In the genomic region with DNA sequence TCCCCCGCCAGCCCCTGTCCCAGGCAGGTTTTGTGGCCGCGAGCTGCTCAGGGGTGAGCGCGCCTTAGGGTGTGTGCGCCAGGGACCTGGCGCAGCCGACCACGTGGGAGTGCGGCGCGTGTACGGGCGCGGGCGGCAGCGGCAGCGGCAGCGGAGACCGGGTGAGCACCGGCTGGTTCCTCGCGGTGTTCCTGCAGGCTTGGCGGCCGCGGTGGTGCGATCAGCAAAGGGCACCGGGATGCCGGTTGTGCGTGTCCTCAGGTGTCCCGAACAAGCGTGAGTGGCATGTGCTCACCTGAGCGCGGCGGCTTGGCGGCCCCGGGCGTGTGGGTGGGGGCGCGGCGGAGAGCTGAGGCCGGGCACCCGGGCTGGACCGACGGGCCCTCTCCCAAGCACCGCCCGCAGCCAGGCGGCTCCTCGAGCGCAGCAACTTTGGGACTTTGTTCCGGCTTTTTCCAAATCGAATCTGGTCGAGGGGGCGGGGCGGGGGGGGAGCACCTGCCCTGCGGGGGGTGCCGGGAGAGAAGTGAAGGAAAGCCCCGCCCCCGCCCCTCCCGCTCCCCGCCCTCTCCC, we compare ENCODE assay signal across 7 cellular contexts. TPM values are rescaled to one million over a fixed set of nuclear protein-coding genes. Genes with fewer than 3 reads are reported as not detected.
DNase-seq lines count a peak whose midpoint lies in the region; ATAC-seq and TF ChIP-seq lines count a peak whose summit lies in the region.
"Had no signal": no experiment of that assay in that cellular context is flagged by ENCODE, and none has a peak within 500 bp of the region (broad histone marks: within the 10 kb centered on the region; RNA-seq: fewer than 3 reads in every experiment).

No MANE protein-coding gene starts in this region.

- H3K27ac ChIP-seq in WERI-Rb-1, result peak overlapping the region; percentile 81
- peak overlapping the region in 2 of 12 donors; percentile 42 to 52 for H3K27ac ChIP-seq in heart left ventricle

- WGBS in heart left ventricle, 4 donors, result 2 to 6% (median 3%) methylated on average over 6 to 61 of the region's 61 CpGs

- peak overlapping the region; percentile 75 for H3K4me3 Mint-ChIP-seq in stimulated activated effector memory CD8-positive, alpha-beta T cell treated with anti-CD3 and anti-CD28 coated beads, Interleukin-12 subunit alpha, Interleukin-12 subunit beta, amount 100 ng/mL, for 72 hours

- no peak overlapping the region for H3K27ac Mint-ChIP-seq in stimulated activated effector memory CD8-positive, alpha-beta T cell treated with anti-CD3 and anti-CD28 coated beads, Interleukin-12 subunit alpha, Interleukin-12 subunit beta, amount 100 ng/mL, for 72 hours

- ATAC-seq in heart left ventricle, result peak in 2 of 4 donors; percentile 2 to 19
- ATAC-seq in stimulated activated effector memory CD8-positive, alpha-beta T cell treated with anti-CD3 and anti-CD28 coated beads, Interleukin-12 subunit alpha, Interleukin-12 subunit beta, amount 100 ng/mL, for 72 hours, result peak; percentile 47
- ATAC-seq in GM21528 (IDR thresholded peaks at IDR 0.05; ENCODE audit: low FRiP score, unreplicated experiment), result no peak

- H3K36me3 ChIP-seq in WERI-Rb-1, result peaks cover 8% of the 10 kb centered on the region
- H3K36me3 ChIP-seq in heart left ventricle, result no peaks in the 10 kb centered on the region

- H3K9me3 Mint-ChIP-seq in stimulated activated effector memory CD8-positive, alpha-beta T cell treated with anti-CD3 and anti-CD28 coated beads, Interleukin-12 subunit alpha, Interleukin-12 subunit beta, amount 100 ng/mL, for 72 hours, result no peaks in the 10 kb centered on the region

- no peak for TF ChIP-seq POLR2A in heart left ventricle (IDR thresholded peaks at IDR 0.05)

- H3K27me3 ChIP-seq in WERI-Rb-1 (ENCODE audit: insufficient read depth, low read depth, severe bottlenecking), result no peaks in the 10 kb centered on the region
- peaks cover 0 to 27% (median 0%) of the 10 kb centered on the region in 9 donors for H3K27me3 ChIP-seq in heart left ventricle

- intact Hi-C loops in heart left ventricle (cut with DNase I), result no loop called here

- H3K9me3 ChIP-seq in WERI-Rb-1 (ENCODE audit: severe bottlenecking) (no peaks in the 10 kb centered on the region), heart left ventricle (no peaks in the 10 kb centered on the region)

- H3K36me3 Mint-ChIP-seq in stimulated activated effector memory CD8-positive, alpha-beta T cell treated with anti-CD3 and anti-CD28 coated beads, Interleukin-12 subunit alpha, Interleukin-12 subunit beta, amount 100 ng/mL, for 72 hours, result no peaks in the 10 kb centered on the region

- peaks cover 11% of the 10 kb centered on the region for H3K4me1 Mint-ChIP-seq in stimulated activated effector memory CD8-positive, alpha-beta T cell treated with anti-CD3 and anti-CD28 coated beads, Interleukin-12 subunit alpha, Interleukin-12 subunit beta, amount 100 ng/mL, for 72 hours

- peak; percentile 56 for DNase-seq in ELF-1 (ENCODE audit: low read depth, low spot score)
- DNase-seq in WERI-Rb-1, result peak; percentile 40
- DNase-seq in heart left ventricle, result no peak
- DNase-seq in stimulated activated effector memory CD8-positive, alpha-beta T cell treated with anti-CD3 and anti-CD28 coated beads, Interleukin-12 subunit alpha, Interleukin-12 subunit beta, amount 100 ng/mL, for 72 hours (ENCODE audit: low spot score in 2 of 2), result peak in 1 of 2 donors; percentile 65
- no peak for DNase-seq in KG1 (lab: John Stamatoyannopoulos, UW)

- no peak for TF ChIP-seq CTCF in WERI-Rb-1 (IDR thresholded peaks at IDR 0.05; ENCODE audit: low read depth, low read length)
- TF ChIP-seq CTCF in heart left ventricle (IDR thresholded peaks at IDR 0.05), result no peak

- H3K4me1 ChIP-seq in heart left ventricle, result peaks cover 0 to 44% (median 15%) of the 10 kb centered on the region in 12 donors

- H3K4me3 ChIP-seq in WERI-Rb-1 (ENCODE audit: low read depth, low read length), result peak overlapping the region; percentile 52
- peak overlapping the region; percentile 25 to 62 (median 51) for H3K4me3 ChIP-seq in heart left ventricle

RNA-seq across cellular contexts. Expression of gene HSD11B2, which starts 0.3 kb away (rescaled TPM):
- under 1 TPM in 8 of 9 donors, not detected in 1; 0.32 to 1.00 (median 0.59) TPM for total RNA-seq in heart left ventricle
- under 1 TPM; 0.15 to 0.26 TPM for polyA plus RNA-seq in heart left ventricle

RNA-seq across cellular contexts. Expression of gene ZDHHC1, which starts 14.3 kb away (rescaled TPM):
- total RNA-seq in heart left ventricle, result 10 to 100 TPM in 1 of 9 donors, 1 to 10 TPM in 8; 3.5 to 11.6 (median 5.4) TPM
- 1 to 10 TPM; 2.7 to 5.1 TPM for polyA plus RNA-seq in heart left ventricle

RNA-seq across cellular contexts. Expression of gene TPPP3, which starts 37.3 kb away (rescaled TPM):
- total RNA-seq in heart left ventricle, result 10 to 100 TPM in 5 of 9 donors, 1 to 10 TPM in 4; 7.0 to 17.0 (median 10.2) TPM
- 10 to 100 TPM; 13.4 to 20.1 TPM for polyA plus RNA-seq in heart left ventricle

RNA-seq across cellular contexts. Expression of gene ATP6V0D1, which starts 50.4 kb away (rescaled TPM):
- 100 to 1,000 TPM in 3 of 9 donors, 10 to 100 TPM in 6; 52.7 to 141 (median 68.5) TPM for total RNA-seq in heart left ventricle
- polyA plus RNA-seq in heart left ventricle, result 100 to 1,000 TPM in 1 of 2 donors, 10 to 100 TPM in 1; 18.6 to 104 TPM

RNA-seq across cellular contexts. Expression of gene AGRP, which starts 52.8 kb away (rescaled TPM):
- total RNA-seq in heart left ventricle, result not detected
- not detected for polyA plus RNA-seq in heart left ventricle
- total RNA-seq: NCI-H460 had no signal

Comparison
In these comparisons a context has a peak if more than half of its experiments do, and no peak if none do; other contexts are left out.
1. DNase-seq: peak in ELF-1 (single experiment) and WERI-Rb-1 (single experiment); none in heart left ventricle (0 of 5) and KG1 (single experiment).